In genomic region chrX:63812826-63813225, GRCh38 we compare ENCODE assay signal across 26 cellular contexts.
"Had no signal": no experiment of that assay in that cellular context is flagged by ENCODE, and none has a peak within 500 bp of the region (broad histone marks: within the 10 kb centered on the region; RNA-seq: fewer than 3 reads in every experiment).

No MANE protein-coding gene starts in this region.

- H3K9me3 Mint-ChIP-seq: activated CD8-positive, alpha-beta T cell treated with anti-CD3 and anti-CD28 coated beads for 36 hours; activated naive CD8-positive, alpha-beta T cell treated with anti-CD3 and anti-CD28 coated beads, Interleukin-2, amount 50 U/mL, for 24 hours; dendritic cell treated with granulocyte-macrophage colony-stimulating factor and Interleukin-4, amounts not matched to agents 40 ng/mL and 50 ng/mL, for 4 days; natural killer cell treated with Interleukin-12 subunit alpha and Interleukin-12 subunit beta and Interleukin-15 and Interleukin-18, amount 100 ng/mL, for 72 hours; type B pancreatic cell had no signal

- H3K9me3 ChIP-seq: body of pancreas, esophagus muscularis mucosa, neutrophil, ovary, prostate gland, spleen, thoracic aorta had no signal

- H3K4me1 ChIP-seq: body of pancreas, esophagus muscularis mucosa, prostate gland, spleen had no signal

- H3K27ac Mint-ChIP-seq: activated CD4-positive, alpha-beta T cell treated with anti-CD3 and anti-CD28 coated beads, Interleukin-2, amount 10 ng/mL, durations not matched to agents 7 days and 5 days; activated CD8-positive, alpha-beta memory T cell treated with anti-CD3 and anti-CD28 coated beads, Interleukin-2, amount 10 ng/mL, durations not matched to agents 7 days and 5 days; activated CD8-positive, alpha-beta T cell treated with anti-CD3 and anti-CD28 coated beads for 36 hours; activated naive CD8-positive, alpha-beta T cell treated with anti-CD3 and anti-CD28 coated beads, Interleukin-2, amount 50 U/mL, for 24 hours; dendritic cell treated with granulocyte-macrophage colony-stimulating factor and Interleukin-4, amounts not matched to agents 40 ng/mL and 50 ng/mL, for 4 days; natural killer cell treated with Interleukin-12 subunit alpha and Interleukin-12 subunit beta and Interleukin-15 and Interleukin-18, amount 100 ng/mL, for 72 hours; type B pancreatic cell had no signal

- H3K4me3 Mint-ChIP-seq: activated CD4-positive, alpha-beta T cell treated with anti-CD3 and anti-CD28 coated beads, Interleukin-2, amount 10 ng/mL, durations not matched to agents 7 days and 5 days; activated CD8-positive, alpha-beta memory T cell treated with anti-CD3 and anti-CD28 coated beads, Interleukin-2, amount 10 ng/mL, durations not matched to agents 7 days and 5 days; activated CD8-positive, alpha-beta T cell treated with anti-CD3 and anti-CD28 coated beads for 36 hours; activated naive CD8-positive, alpha-beta T cell treated with anti-CD3 and anti-CD28 coated beads, Interleukin-2, amount 50 U/mL, for 24 hours; dendritic cell treated with granulocyte-macrophage colony-stimulating factor and Interleukin-4, amounts not matched to agents 40 ng/mL and 50 ng/mL, for 4 days; natural killer cell treated with Interleukin-12 subunit alpha and Interleukin-12 subunit beta and Interleukin-15 and Interleukin-18, amount 100 ng/mL, for 72 hours; type B pancreatic cell had no signal

- H3K27me3 ChIP-seq: body of pancreas, esophagus muscularis mucosa, neutrophil, ovary, spleen had no signal

- DNase-seq: activated CD4-positive, alpha-beta T cell treated with anti-CD3 and anti-CD28 coated beads, Interleukin-2, amount 10 ng/mL, durations not matched to agents 7 days and 5 days; activated CD4-positive, CD25-positive, alpha-beta regulatory T cell treated with anti-CD3 and anti-CD28 coated beads, Interleukin-2, amount 50 U/mL, for 72 hours; activated CD8-positive, alpha-beta memory T cell treated with anti-CD3 and anti-CD28 coated beads, Interleukin-2, amount 10 ng/mL, durations not matched to agents 7 days and 5 days; activated CD8-positive, alpha-beta T cell treated with anti-CD3 and anti-CD28 coated beads for 36 hours; activated effector memory CD4-positive, alpha-beta T cell treated with anti-CD3 and anti-CD28 coated beads, Interleukin-2, amount 50 U/mL, for 16 hours; activated naive CD4-positive, alpha-beta T cell treated with anti-CD3 and anti-CD28 coated beads, Interleukin-2, amount 50 U/mL, for 16 hours; activated naive CD8-positive, alpha-beta T cell treated with anti-CD3 and anti-CD28 coated beads, Interleukin-2, amount 50 U/mL, for 24 hours; activated T-cell treated with anti-CD3 and anti-CD28 coated beads for 4 hours; body of pancreas; effector CD4-positive, alpha-beta T cell; head of caudate nucleus; hypothalamus; left ventricle myocardium superior; ovary; spleen; stimulated activated CD4-positive, alpha-beta T cell treated with anti-CD3 and anti-CD28 coated beads, Interleukin-4, amount 100 ng/mL, for 1 hour; stimulated activated naive CD4-positive, alpha-beta T cell treated with Interleukin-2 at 50 U/mL for 16 hours; T-helper 2 cell had no signal

- H3K27ac ChIP-seq: body of pancreas, esophagus muscularis mucosa, neutrophil, ovary, prostate gland, spleen, thoracic aorta, VCaP had no signal

- H3K4me3 ChIP-seq: body of pancreas, esophagus muscularis mucosa, ovary, prostate gland, spleen, thoracic aorta had no signal

- ATAC-seq: activated CD8-positive, alpha-beta memory T cell treated with anti-CD3 and anti-CD28 coated beads, Interleukin-2, amount 10 ng/mL, durations not matched to agents 7 days and 5 days; activated CD8-positive, alpha-beta T cell treated with anti-CD3 and anti-CD28 coated beads for 36 hours; activated naive CD8-positive, alpha-beta T cell treated with anti-CD3 and anti-CD28 coated beads, Interleukin-2, amount 50 U/mL, for 24 hours; body of pancreas; left ventricle myocardium superior; natural killer cell treated with Interleukin-12 subunit alpha and Interleukin-12 subunit beta and Interleukin-15 and Interleukin-18, amount 100 ng/mL, for 72 hours had no signal

- H3K27me3 Mint-ChIP-seq: activated CD4-positive, alpha-beta T cell treated with anti-CD3 and anti-CD28 coated beads, Interleukin-2, amount 10 ng/mL, durations not matched to agents 7 days and 5 days; activated CD8-positive, alpha-beta memory T cell treated with anti-CD3 and anti-CD28 coated beads, Interleukin-2, amount 10 ng/mL, durations not matched to agents 7 days and 5 days; activated CD8-positive, alpha-beta T cell treated with anti-CD3 and anti-CD28 coated beads for 36 hours; activated naive CD8-positive, alpha-beta T cell treated with anti-CD3 and anti-CD28 coated beads, Interleukin-2, amount 50 U/mL, for 24 hours; dendritic cell treated with granulocyte-macrophage colony-stimulating factor and Interleukin-4, amounts not matched to agents 40 ng/mL and 50 ng/mL, for 4 days; type B pancreatic cell had no signal

- H3K4me1 Mint-ChIP-seq: activated CD4-positive, alpha-beta T cell treated with anti-CD3 and anti-CD28 coated beads, Interleukin-2, amount 10 ng/mL, durations not matched to agents 7 days and 5 days; activated CD8-positive, alpha-beta memory T cell treated with anti-CD3 and anti-CD28 coated beads, Interleukin-2, amount 10 ng/mL, durations not matched to agents 7 days and 5 days; activated naive CD8-positive, alpha-beta T cell treated with anti-CD3 and anti-CD28 coated beads, Interleukin-2, amount 50 U/mL, for 24 hours had no signal

- H3K36me3 ChIP-seq: esophagus muscularis mucosa, neutrophil, ovary, prostate gland, spleen, thoracic aorta had no signal

- H3K36me3 Mint-ChIP-seq: activated CD8-positive, alpha-beta memory T cell treated with anti-CD3 and anti-CD28 coated beads, Interleukin-2, amount 10 ng/mL, durations not matched to agents 7 days and 5 days; natural killer cell treated with Interleukin-12 subunit alpha and Interleukin-12 subunit beta and Interleukin-15 and Interleukin-18, amount 100 ng/mL, for 72 hours; type B pancreatic cell had no signal
